1 cellular context compared by ENCODE assay signal in genomic region chr4:16048639-16049448, GRCh38.
A peak's percentile ranks its signal among the peaks of the same experiment; 100 is the strongest.
TF ChIP-seq lines count a peak whose summit lies in the region.

No MANE protein-coding gene starts in this region.

TF ChIP-seq in HepG2, 621 proteins besides CTCF, POLR2A, EP300 and RAD21 (continued from another document):
- peak; percentile 81 for TF ChIP-seq MNT (IDR thresholded peaks at IDR 0.05)
